In the genomic region with DNA sequence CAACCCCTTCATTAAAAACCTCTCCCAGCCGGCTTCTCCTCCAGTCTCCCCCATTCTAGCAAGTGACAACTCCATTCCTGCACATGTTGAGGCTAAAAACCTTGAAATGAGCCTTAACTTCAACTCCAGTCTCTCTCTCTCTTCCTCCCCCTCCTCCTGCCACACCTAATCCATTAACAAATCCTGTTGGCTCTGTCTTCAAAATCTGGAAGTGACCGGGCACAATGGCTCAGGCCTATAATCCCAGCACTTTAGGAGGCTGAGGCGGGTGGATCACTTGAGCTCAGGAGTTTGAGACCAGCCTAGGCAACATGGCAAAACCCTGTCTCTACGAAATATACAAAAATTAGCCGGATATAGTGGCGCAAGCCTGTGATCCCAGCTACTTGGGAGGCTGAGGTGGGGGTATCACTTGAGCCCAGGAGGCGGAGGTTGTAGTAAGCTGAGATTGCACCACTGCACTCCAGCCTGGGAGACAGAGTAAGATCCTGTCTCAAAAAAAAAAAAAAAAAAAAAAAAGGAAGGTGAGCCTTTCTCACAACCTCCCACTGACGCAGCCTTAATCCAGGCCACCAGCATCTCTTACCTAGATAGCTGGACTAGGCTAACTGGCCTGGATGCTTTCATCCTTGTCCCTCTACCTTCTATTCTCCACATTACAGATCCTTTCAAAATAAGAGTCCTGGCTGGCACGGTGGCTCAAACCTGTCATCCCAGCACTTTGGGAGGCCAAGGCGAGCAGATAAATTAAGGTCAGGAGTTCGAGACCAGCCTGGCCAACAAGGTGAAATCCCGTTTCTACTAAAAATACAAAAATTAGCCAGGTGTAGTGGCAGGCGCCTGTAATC, we compare ENCODE assay signal across 8 cellular contexts. TPM values are rescaled to one million over a fixed set of nuclear protein-coding genes. Genes with fewer than 3 reads are reported as not detected.
DNase-seq lines count a peak whose midpoint lies in the region; ATAC-seq and TF ChIP-seq lines count a peak whose summit lies in the region.
"Not testable (repeated sequence)": the region's sequence is repeated elsewhere in the genome, so short reads cannot be mapped to it uniquely, and the experiment has no call there.

No MANE protein-coding gene starts in this region.

- H3K36me3 Mint-ChIP-seq in T-cell: peaks cover 30% of the 10 kb centered on the region
- H3K36me3 Mint-ChIP-seq in activated T-helper 2 cell treated with anti-CD3 and anti-CD28 coated beads, Interferon-gamma antibody, Interleukin-2, Interleukin-4, amounts not matched to agents 10 μg/mL and 5 μg/mL and 100 μg/mL, durations not matched to agents 14 hours and 24 hours and 36 hours (ENCODE audit: low read depth): peaks cover 59% of the 10 kb centered on the region
- not testable (repeated sequence) for H3K36me3 Mint-ChIP-seq in chondrocyte (ENCODE audit: low read depth)

- not testable (repeated sequence) for TF ChIP-seq POLR2A in thyroid gland (IDR thresholded peaks at IDR 0.05)

- POLR2A ChIA-PET in HEK293 (lab: Yijun Ruan, JAX): interaction anchor here (0.9 to 2.0 kb wide), 2 partner anchors 15 to 22 kb away, joined by 6 read pairs; a partner anchor contains a TSS
- POLR2A ChIA-PET in T-cell (lab: Charles Lee): not testable (repeated sequence)

- not testable (repeated sequence) for H3K27ac ChIP-seq in BLaER1 treated with 17β-estradiol and CSF1 and Interleukin-3, amounts not matched to agents 10 nM and 100 nM; HEK293 (ENCODE audit: extremely low read depth, low read depth, low read length)
- H3K27ac ChIP-seq in neutrophil (peak overlapping the region; percentile 88), thyroid gland (peak overlapping the region; percentile 14 to 96 (median 91))

- H4K20me1 ChIP-seq in BLaER1 treated with 17β-estradiol and CSF1 and Interleukin-3, amounts not matched to agents 10 nM and 100 nM: peaks cover 38 to 100% (median 95%) of the 10 kb centered on the region in 11 experiments

- H3K4me1 Mint-ChIP-seq in T-cell: peaks cover 73 to 82% (median 80%) of the 10 kb centered on the region in 3 donors
- H3K4me1 Mint-ChIP-seq in activated T-helper 2 cell treated with anti-CD3 and anti-CD28 coated beads, Interferon-gamma antibody, Interleukin-2, Interleukin-4, amounts not matched to agents 10 μg/mL and 5 μg/mL and 100 μg/mL, durations not matched to agents 14 hours and 24 hours and 36 hours (ENCODE audit: low read depth): peaks cover 65% of the 10 kb centered on the region
- peaks cover 64% of the 10 kb centered on the region for H3K4me1 Mint-ChIP-seq in chondrocyte (ENCODE audit: low read depth)

- ATAC-seq in T-cell (replicated peaks in 1 of 4): not testable (repeated sequence)

- CTCF ChIA-PET in HEK293 (lab: Yijun Ruan, JAX) (interaction anchor here (0.7 to 1.4 kb wide), 4 partner anchors 11 to 152 kb away, joined by 3 to 4 read pairs (median 3); a partner anchor contains a TSS), T-cell (lab: Charles Lee) (interaction anchor here in 1 of 2 donors (0.7 kb wide), 1 partner anchor 274 kb away, joined by 4 read pairs; no protein-coding TSS in a partner anchor)

- H3K9me3 ChIP-seq in BLaER1 treated with 17β-estradiol and CSF1 and Interleukin-3, amounts not matched to agents 10 nM and 100 nM (replicated peaks in 1 of 11); HEK293 (ENCODE audit: control insufficient read depth, insufficient read depth, low read depth, low read length); neutrophil; thyroid gland: not testable (repeated sequence)

- H3K27me3 Mint-ChIP-seq in T-cell; activated T-helper 2 cell treated with anti-CD3 and anti-CD28 coated beads, Interferon-gamma antibody, Interleukin-2, Interleukin-4, amounts not matched to agents 10 μg/mL and 5 μg/mL and 100 μg/mL, durations not matched to agents 14 hours and 24 hours and 36 hours (ENCODE audit: low read depth); chondrocyte (ENCODE audit: low read depth): not testable (repeated sequence)

- not testable (repeated sequence) for H3K27me3 ChIP-seq in BLaER1 treated with 17β-estradiol and CSF1 and Interleukin-3, amounts not matched to agents 10 nM and 100 nM; neutrophil; thyroid gland

- peaks cover 0 to 45% (median 4%) of the 10 kb centered on the region in 11 experiments; a peak in 9 of 22 replicates for H3K36me3 ChIP-seq in BLaER1 treated with 17β-estradiol and CSF1 and Interleukin-3, amounts not matched to agents 10 nM and 100 nM
- H3K36me3 ChIP-seq in HEK293 (ENCODE audit: control insufficient read depth in 2 of 2, insufficient read depth in 1 of 2, low read length in 2 of 2); neutrophil; thyroid gland: not testable (repeated sequence)

- intact Hi-C loops in activated T-helper 2 cell treated with anti-CD3 and anti-CD28 coated beads, Interferon-gamma antibody, Interleukin-2, Interleukin-4, amounts not matched to agents 10 μg/mL and 5 μg/mL and 100 μg/mL, durations not matched to agents 14 hours and 24 hours and 36 hours (cut with micrococcal nuclease); thyroid gland (cut with DNase I): not testable (repeated sequence)

- not testable (repeated sequence) for H3K4me3 ChIP-seq in BLaER1 treated with 17β-estradiol and CSF1 and Interleukin-3, amounts not matched to agents 10 nM and 100 nM; HEK293 (ENCODE audit: low read depth, low read length); thyroid gland (replicated peaks in 1 of 3)
- peak overlapping the region; percentile 54 to 58 for H3K4me3 ChIP-seq in neutrophil (ENCODE audit: low read depth in 1 of 2, low read length in 1 of 2)

- 83% methylated on average over 13 of the region's 13 CpGs for WGBS in thyroid gland, 2 donors

- not testable (repeated sequence) for DNase-seq in T-cell; activated T-helper 2 cell treated with anti-CD3 and anti-CD28 coated beads, Interferon-gamma antibody, Interleukin-2, Interleukin-4, amounts not matched to agents 10 μg/mL and 5 μg/mL and 100 μg/mL, durations not matched to agents 14 hours and 24 hours and 36 hours (ENCODE audit: low spot score); chondrocyte (ENCODE audit: low spot score)
- DNase-seq in left kidney (ENCODE audit: low read depth, low spot score) (peak; percentile 61), thyroid gland (peak in 1 of 2 donors; percentile 15)

- peak overlapping the region; percentile 59 to 61 for H3K27ac Mint-ChIP-seq in T-cell
- peak overlapping the region; percentile 7 for H3K27ac Mint-ChIP-seq in activated T-helper 2 cell treated with anti-CD3 and anti-CD28 coated beads, Interferon-gamma antibody, Interleukin-2, Interleukin-4, amounts not matched to agents 10 μg/mL and 5 μg/mL and 100 μg/mL, durations not matched to agents 14 hours and 24 hours and 36 hours
- peak overlapping the region; percentile 91 for H3K27ac Mint-ChIP-seq in chondrocyte (ENCODE audit: unreplicated experiment)

- not testable (repeated sequence) for H3K4me3 Mint-ChIP-seq in T-cell; activated T-helper 2 cell treated with anti-CD3 and anti-CD28 coated beads, Interferon-gamma antibody, Interleukin-2, Interleukin-4, amounts not matched to agents 10 μg/mL and 5 μg/mL and 100 μg/mL, durations not matched to agents 14 hours and 24 hours and 36 hours (ENCODE audit: low read depth); chondrocyte (ENCODE audit: unreplicated experiment)

- H3K4me2 ChIP-seq in BLaER1 treated with 17β-estradiol and CSF1 and Interleukin-3, amounts not matched to agents 10 nM and 100 nM: peak overlapping the region in 6 of 11 experiments; percentile 52 to 82 (median 68); a peak in 11 of 22 replicates

- H3K4me1 ChIP-seq in BLaER1 treated with 17β-estradiol and CSF1 and Interleukin-3, amounts not matched to agents 10 nM and 100 nM: peaks cover 7 to 77% (median 26%) of the 10 kb centered on the region in 10 experiments; a peak in 19 of 20 replicates
- H3K4me1 ChIP-seq in HEK293 (ENCODE audit: control insufficient read depth, insufficient read depth, low read length) (peaks cover 11% of the 10 kb centered on the region), neutrophil (ENCODE audit: control insufficient read depth in 1 of 2, insufficient read depth in 1 of 2, low read depth in 1 of 2, low read length in 1 of 2) (peaks cover 64 to 66% of the 10 kb centered on the region in 2 experiments), thyroid gland (peaks cover 68 to 82% of the 10 kb centered on the region in 2 donors)

- not testable (repeated sequence) for TF ChIP-seq CTCF in HEK293 (tag by site-specific recombination; IDR thresholded peaks at IDR 0.05); chondrocyte (IDR thresholded peaks at IDR 0.05); neutrophil (IDR thresholded peaks at IDR 0.05); thyroid gland (IDR thresholded peaks at IDR 0.05)

- not testable (repeated sequence) for H3K9me3 Mint-ChIP-seq in T-cell; activated T-helper 2 cell treated with anti-CD3 and anti-CD28 coated beads, Interferon-gamma antibody, Interleukin-2, Interleukin-4, amounts not matched to agents 10 μg/mL and 5 μg/mL and 100 μg/mL, durations not matched to agents 14 hours and 24 hours and 36 hours; chondrocyte (ENCODE audit: low read depth)

- not testable (repeated sequence) for H3K9ac ChIP-seq in BLaER1 treated with 17β-estradiol and CSF1 and Interleukin-3, amounts not matched to agents 10 nM and 100 nM

TF ChIP-seq in HEK293, 187 proteins besides CTCF, POLR2A, EP300 and RAD21 (continues in another document):
- TF ChIP-seq MYNN (tag by site-specific recombination; IDR thresholded peaks at IDR 0.05; ENCODE audit: borderline replicate concordance) (peak; percentile 98), GLIS1 (tag by site-specific recombination; IDR thresholded peaks at IDR 0.05) (peak; percentile 85), ZBTB8A (tag by site-specific recombination; IDR thresholded peaks at IDR 0.05) (0 out of 2 replicates have a peak, but pooled peaks have one; percentile 37)

RNA-seq across cellular contexts. Expression of a gene that starts 21.8 kb away (rescaled TPM):
- total RNA-seq in T-cell (100 to 1,000 TPM; 113 to 242 (median 129) TPM), chondrocyte (164 to 203 TPM (median 164 TPM) in 3 replicates), thyroid gland (100 to 1,000 TPM; 147 to 292 (median 206) TPM)
- 250 and 262 TPM in 2 replicates for total RNA-seq in activated T-helper 2 cell treated with anti-CD3 and anti-CD28 coated beads, Interferon-gamma antibody, Interleukin-2, Interleukin-4, amounts not matched to agents 10 μg/mL and 5 μg/mL and 100 μg/mL, durations not matched to agents 14 hours and 24 hours and 36 hours

RNA-seq across cellular contexts. Expression of a gene that starts 56.7 kb away (rescaled TPM):
- 1 to 10 TPM in 4 of 5 donors, under 1 TPM in 1; 0.83 to 2.3 (median 2.1) TPM for total RNA-seq in T-cell
- 3.5 and 3.8 TPM in 2 replicates for total RNA-seq in activated T-helper 2 cell treated with anti-CD3 and anti-CD28 coated beads, Interferon-gamma antibody, Interleukin-2, Interleukin-4, amounts not matched to agents 10 μg/mL and 5 μg/mL and 100 μg/mL, durations not matched to agents 14 hours and 24 hours and 36 hours
- total RNA-seq in chondrocyte: 501 to 877 TPM (median 874 TPM) in 3 replicates
- 100 to 1,000 TPM; 173 to 199 (median 187) TPM for total RNA-seq in thyroid gland

Comparison
In these comparisons a context has a peak if more than half of its experiments do, and no peak if none do; other contexts are left out.
1. H3K27ac Mint-ChIP-seq: peak in every context shown above with its lines; median percentile 91 in chondrocyte; 60 in T-cell; 7 in activated T-helper 2 cell treated with anti-CD3 and anti-CD28 coated beads, Interferon-gamma antibody, Interleukin-2, Interleukin-4, amounts not matched to agents 10 μg/mL and 5 μg/mL and 100 μg/mL, durations not matched to agents 14 hours and 24 hours and 36 hours.
2. RNA of a gene that starts 56.7 kb away (total RNA-seq): 501 to 877 TPM in chondrocyte and 173 to 199 TPM in thyroid gland; 3.5 to 3.8 TPM in activated T-helper 2 cell treated with anti-CD3 and anti-CD28 coated beads, Interferon-gamma antibody, Interleukin-2, Interleukin-4, amounts not matched to agents 10 μg/mL and 5 μg/mL and 100 μg/mL, durations not matched to agents 14 hours and 24 hours and 36 hours and 0.83 to 2.3 TPM in T-cell; every median in the first group is over 10 times any median in the second.